In genomic region chr14:54377501-54377900, GRCh38 we compare ENCODE assay signal across 21 cellular contexts.
"Had no signal": no experiment of that assay in that cellular context is flagged by ENCODE, and none has a peak within 500 bp of the region (broad histone marks: within the 10 kb centered on the region; RNA-seq: fewer than 3 reads in every experiment).

No MANE protein-coding gene starts in this region.

- ATAC-seq: activated CD4-positive, CD25-positive, alpha-beta regulatory T cell treated with anti-CD3 and anti-CD28 coated beads, Interleukin-2, amount 50 U/mL, for 24 hours; activated CD8-positive, alpha-beta T cell treated with anti-CD3 and anti-CD28 coated beads, Interleukin-2, amount 10 ng/mL, durations not matched to agents 7 days and 5 days; PC-3; T-helper 17 cell had no signal

- H3K4me3 Mint-ChIP-seq: activated CD8-positive, alpha-beta T cell treated with anti-CD3 and anti-CD28 coated beads, Interleukin-2, amount 10 ng/mL, durations not matched to agents 7 days and 5 days; activated naive CD4-positive, alpha-beta T cell treated with anti-CD3 and anti-CD28 coated beads, Interleukin-2, amount 50 U/mL, for 24 hours; activated T-cell treated with anti-CD3 and anti-CD28 coated beads, Interleukin-2, amount 50 U/mL, for 24 hours; activated T-helper 1 cell treated with anti-CD3 and anti-CD28 coated beads, Interleukin-12 subunit alpha, Interleukin-12 subunit beta, Interleukin-2, Interleukin-4 antibody, amounts not matched to agents 30 ng/mL and 10 ng/mL and 1 ng/mL, durations not matched to agents 14 hours and 24 hours and 36 hours; T-helper 17 cell had no signal

- H3K9me3 ChIP-seq: breast epithelium had no signal

- DNase-seq: activated CD4-positive, alpha-beta T cell treated with anti-CD3 and anti-CD28 coated beads for 48 hours; activated CD4-positive, alpha-beta T cell treated with anti-CD3 and anti-CD28 coated beads, Interleukin-2, amount 50 U/mL, for 4 hours; activated CD8-positive, alpha-beta T cell treated with anti-CD3 and anti-CD28 coated beads, Interleukin-2, amount 10 ng/mL, durations not matched to agents 7 days and 5 days; activated effector memory CD4-positive, alpha-beta T cell treated with Interleukin-2 at 50 U/mL for 16 hours; activated naive CD4-positive, alpha-beta T cell; activated T-cell treated with anti-CD3 and anti-CD28 coated beads, Interleukin-2, amount 50 U/mL, for 24 hours; aorta; caudate nucleus; NCI-H1092; NCI-H1417; NCI-H2029; NCI-H510A treated with DMSO at 0.1 percent for 48 hours; PC-3; SHP77 treated with DMSO at 0.1 percent for 48 hours; T-helper 17 cell; T1000 had no signal

- H3K27ac Mint-ChIP-seq: activated CD8-positive, alpha-beta T cell treated with anti-CD3 and anti-CD28 coated beads, Interleukin-2, amount 10 ng/mL, durations not matched to agents 7 days and 5 days; activated naive CD4-positive, alpha-beta T cell treated with anti-CD3 and anti-CD28 coated beads, Interleukin-2, amount 50 U/mL, for 24 hours; activated T-cell treated with anti-CD3 and anti-CD28 coated beads, Interleukin-2, amount 50 U/mL, for 24 hours; activated T-helper 1 cell treated with anti-CD3 and anti-CD28 coated beads, Interleukin-12 subunit alpha, Interleukin-12 subunit beta, Interleukin-2, Interleukin-4 antibody, amounts not matched to agents 30 ng/mL and 10 ng/mL and 1 ng/mL, durations not matched to agents 14 hours and 24 hours and 36 hours; T-helper 17 cell had no signal

- H3K27ac ChIP-seq: breast epithelium, KMS-11 had no signal

- H3K4me1 Mint-ChIP-seq: activated naive CD4-positive, alpha-beta T cell treated with anti-CD3 and anti-CD28 coated beads, Interleukin-2, amount 50 U/mL, for 24 hours had no signal

- H3K27me3 ChIP-seq: breast epithelium had no signal

- H3K9me3 Mint-ChIP-seq: activated naive CD4-positive, alpha-beta T cell treated with anti-CD3 and anti-CD28 coated beads, Interleukin-2, amount 50 U/mL, for 24 hours; activated T-cell treated with anti-CD3 and anti-CD28 coated beads, Interleukin-2, amount 50 U/mL, for 24 hours; activated T-helper 1 cell treated with anti-CD3 and anti-CD28 coated beads, Interleukin-12 subunit alpha, Interleukin-12 subunit beta, Interleukin-2, Interleukin-4 antibody, amounts not matched to agents 30 ng/mL and 10 ng/mL and 1 ng/mL, durations not matched to agents 14 hours and 24 hours and 36 hours had no signal

- H3K4me3 ChIP-seq: breast epithelium had no signal

- H3K4me2 ChIP-seq: KMS-11 had no signal

- H3K4me1 ChIP-seq: breast epithelium had no signal

- H3K9ac ChIP-seq: KMS-11 had no signal

- H3K36me3 ChIP-seq: breast epithelium had no signal
